ENCODE assay signal across 8 cellular contexts in genomic region chr17:10156579-10157488, GRCh38. TPM values are rescaled to one million over a fixed set of nuclear protein-coding genes. Genes with fewer than 3 reads are reported as not detected.
A peak's percentile ranks its signal among the peaks of the same experiment; 100 is the strongest.
DNase-seq lines count a peak whose midpoint lies in the region; ATAC-seq and TF ChIP-seq lines count a peak whose summit lies in the region.

No MANE protein-coding gene starts in this region.

- no peaks in the 10 kb centered on the region for H3K9me3 ChIP-seq in gastroesophageal sphincter

- ATAC-seq in GM19467 (IDR thresholded peaks at IDR 0.05; ENCODE audit: unreplicated experiment) (peak; percentile 73), HG03521 (IDR thresholded peaks at IDR 0.05; ENCODE audit: unreplicated experiment) (peak; percentile 70), gastroesophageal sphincter (peak; percentile 70)

- no peak overlapping the region for H3K4me3 ChIP-seq in gastroesophageal sphincter

- TF ChIP-seq POLR2A in gastroesophageal sphincter (IDR thresholded peaks at IDR 0.05), result no peak

- no peak for TF ChIP-seq EP300 in gastroesophageal sphincter (IDR thresholded peaks at IDR 0.05)

- DNase-seq in C1 segment of cervical spinal cord (lab: John Stamatoyannopoulos, UW), result peak in 11 of 14 donors; percentile 12 to 69 (median 54)
- DNase-seq in stimulated activated CD8-positive, alpha-beta memory T cell treated with anti-CD3 and anti-CD28 coated beads, Interleukin-7, amount 100 ng/mL, for 24 hours (ENCODE audit: low read depth), result peak; percentile 1
- DNase-seq in NCI-H446 treated with DMSO at 0.1 percent for 48 hours (lab: John Stamatoyannopoulos, UW), result no peak
- DNase-seq in activated CD8-positive, alpha-beta memory T cell treated with anti-CD3 and anti-CD28 coated beads, Interleukin-2, amount 50 U/mL, for 48 hours, result no peak
- no peak for DNase-seq in middle frontal gyrus (ENCODE audit: extremely low spot score, low spot score)

- H3K27me3 ChIP-seq in gastroesophageal sphincter, result no peaks in the 10 kb centered on the region

- 51 to 52% methylated on average over 7 to 10 of the region's 14 CpGs for WGBS in gastroesophageal sphincter (ENCODE audit: low coverage in 1 of 2), 2 donors

- no peaks in the 10 kb centered on the region for H3K36me3 ChIP-seq in gastroesophageal sphincter

- H3K4me1 ChIP-seq in gastroesophageal sphincter, result peaks cover 0 to 17% (median 4%) of the 10 kb centered on the region in 3 donors

- no peak for TF ChIP-seq CTCF in gastroesophageal sphincter (IDR thresholded peaks at IDR 0.05)

- peak overlapping the region in 3 of 4 donors; percentile 51 to 53 (median 51) for H3K27ac ChIP-seq in gastroesophageal sphincter

RNA-seq across cellular contexts. Expression of gene GAS7, which starts 41.6 kb away (rescaled TPM):
- 100 to 1,000 TPM in 1 of 4 donors, 10 to 100 TPM in 3; 62.6 to 122 (median 77.0) TPM for total RNA-seq in gastroesophageal sphincter

Comparison
In these comparisons a context has a peak if more than half of its experiments do, and no peak if none do; other contexts are left out.
1. DNase-seq: peak in C1 segment of cervical spinal cord (11 of 14) and stimulated activated CD8-positive, alpha-beta memory T cell treated with anti-CD3 and anti-CD28 coated beads, Interleukin-7, amount 100 ng/mL, for 24 hours (single experiment); none in NCI-H446 treated with DMSO at 0.1 percent for 48 hours (single experiment), activated CD8-positive, alpha-beta memory T cell treated with anti-CD3 and anti-CD28 coated beads, Interleukin-2, amount 50 U/mL, for 48 hours (single experiment) and middle frontal gyrus (single experiment).
2. Peak in every context shown above with its lines, with median percentiles within 50 percentile points of each other: ATAC-seq.